1 cellular context compared by ENCODE assay signal in the genomic region with DNA sequence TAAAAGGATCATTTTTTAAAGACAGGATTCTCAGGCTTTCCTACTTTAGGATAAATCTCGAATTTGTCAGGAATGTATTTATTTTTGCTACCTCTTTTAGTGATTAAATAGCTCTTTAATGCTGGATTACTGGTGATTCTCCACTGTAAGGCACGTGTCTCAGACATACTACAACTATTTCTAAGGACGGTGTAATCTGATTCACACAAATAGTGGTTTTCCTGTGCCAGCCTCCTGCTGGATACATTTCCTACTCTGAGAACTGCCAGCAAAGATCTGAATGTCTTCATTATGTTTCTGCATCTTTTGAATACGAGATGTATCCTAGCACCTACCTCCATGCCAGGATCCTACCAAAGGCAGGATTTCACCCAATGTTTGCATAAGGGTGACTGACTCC.
TF ChIP-seq lines count a peak whose summit lies in the region.

No MANE protein-coding gene starts in this region.

TF ChIP-seq in GM23338, 12 proteins besides CTCF, POLR2A, EP300 and RAD21 (continued from another document):
- TF ChIP-seq, protein P1, sequence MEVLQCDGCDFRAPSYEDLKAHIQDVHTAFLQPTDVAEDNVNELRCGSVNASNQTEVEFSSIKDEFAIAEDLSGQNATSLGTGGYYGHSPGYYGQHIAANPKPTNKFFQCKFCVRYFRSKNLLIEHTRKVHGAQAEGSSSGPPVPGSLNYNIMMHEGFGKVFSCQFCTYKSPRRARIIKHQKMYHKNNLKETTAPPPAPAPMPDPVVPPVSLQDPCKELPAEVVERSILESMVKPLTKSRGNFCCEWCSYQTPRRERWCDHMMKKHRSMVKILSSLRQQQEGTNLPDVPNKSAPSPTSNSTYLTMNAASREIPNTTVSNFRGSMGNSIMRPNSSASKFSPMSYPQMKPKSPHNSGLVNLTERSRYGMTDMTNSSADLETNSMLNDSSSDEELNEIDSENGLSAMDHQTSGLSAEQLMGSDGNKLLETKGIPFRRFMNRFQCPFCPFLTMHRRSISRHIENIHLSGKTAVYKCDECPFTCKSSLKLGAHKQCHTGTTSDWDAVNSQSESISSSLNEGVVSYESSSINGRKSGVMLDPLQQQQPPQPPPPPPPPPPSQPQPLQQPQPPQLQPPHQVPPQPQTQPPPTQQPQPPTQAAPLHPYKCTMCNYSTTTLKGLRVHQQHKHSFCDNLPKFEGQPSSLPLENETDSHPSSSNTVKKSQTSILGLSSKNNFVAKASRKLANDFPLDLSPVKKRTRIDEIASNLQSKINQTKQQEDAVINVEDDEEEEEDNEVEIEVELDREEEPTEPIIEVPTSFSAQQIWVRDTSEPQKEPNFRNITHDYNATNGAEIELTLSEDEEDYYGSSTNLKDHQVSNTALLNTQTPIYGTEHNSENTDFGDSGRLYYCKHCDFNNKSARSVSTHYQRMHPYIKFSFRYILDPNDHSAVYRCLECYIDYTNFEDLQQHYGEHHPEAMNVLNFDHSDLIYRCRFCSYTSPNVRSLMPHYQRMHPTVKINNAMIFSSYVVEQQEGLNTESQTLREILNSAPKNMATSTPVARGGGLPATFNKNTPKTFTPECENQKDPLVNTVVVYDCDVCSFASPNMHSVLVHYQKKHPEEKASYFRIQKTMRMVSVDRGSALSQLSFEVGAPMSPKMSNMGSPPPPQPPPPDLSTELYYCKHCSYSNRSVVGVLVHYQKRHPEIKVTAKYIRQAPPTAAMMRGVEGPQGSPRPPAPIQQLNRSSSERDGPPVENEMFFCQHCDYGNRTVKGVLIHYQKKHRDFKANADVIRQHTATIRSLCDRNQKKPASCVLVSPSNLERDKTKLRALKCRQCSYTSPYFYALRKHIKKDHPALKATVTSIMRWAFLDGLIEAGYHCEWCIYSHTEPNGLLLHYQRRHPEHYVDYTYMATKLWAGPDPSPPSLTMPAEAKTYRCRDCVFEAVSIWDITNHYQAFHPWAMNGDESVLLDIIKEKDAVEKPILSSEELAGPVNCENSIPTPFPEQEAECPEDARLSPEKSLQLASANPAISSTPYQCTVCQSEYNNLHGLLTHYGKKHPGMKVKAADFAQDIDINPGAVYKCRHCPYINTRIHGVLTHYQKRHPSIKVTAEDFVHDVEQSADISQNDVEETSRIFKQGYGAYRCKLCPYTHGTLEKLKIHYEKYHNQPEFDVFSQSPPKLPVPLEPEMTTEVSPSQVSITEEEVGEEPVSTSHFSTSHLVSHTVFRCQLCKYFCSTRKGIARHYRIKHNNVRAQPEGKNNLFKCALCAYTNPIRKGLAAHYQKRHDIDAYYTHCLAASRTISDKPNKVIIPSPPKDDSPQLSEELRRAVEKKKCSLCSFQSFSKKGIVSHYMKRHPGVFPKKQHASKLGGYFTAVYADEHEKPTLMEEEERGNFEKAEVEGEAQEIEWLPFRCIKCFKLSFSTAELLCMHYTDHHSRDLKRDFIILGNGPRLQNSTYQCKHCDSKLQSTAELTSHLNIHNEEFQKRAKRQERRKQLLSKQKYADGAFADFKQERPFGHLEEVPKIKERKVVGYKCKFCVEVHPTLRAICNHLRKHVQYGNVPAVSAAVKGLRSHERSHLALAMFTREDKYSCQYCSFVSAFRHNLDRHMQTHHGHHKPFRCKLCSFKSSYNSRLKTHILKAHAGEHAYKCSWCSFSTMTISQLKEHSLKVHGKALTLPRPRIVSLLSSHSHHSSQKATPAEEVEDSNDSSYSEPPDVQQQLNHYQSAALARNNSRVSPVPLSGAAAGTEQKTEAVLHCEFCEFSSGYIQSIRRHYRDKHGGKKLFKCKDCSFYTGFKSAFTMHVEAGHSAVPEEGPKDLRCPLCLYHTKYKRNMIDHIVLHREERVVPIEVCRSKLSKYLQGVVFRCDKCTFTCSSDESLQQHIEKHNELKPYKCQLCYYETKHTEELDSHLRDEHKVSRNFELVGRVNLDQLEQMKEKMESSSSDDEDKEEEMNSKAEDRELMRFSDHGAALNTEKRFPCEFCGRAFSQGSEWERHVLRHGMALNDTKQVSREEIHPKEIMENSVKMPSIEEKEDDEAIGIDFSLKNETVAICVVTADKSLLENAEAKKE (CRISPR knock-in tag; IDR thresholded peaks at IDR 0.05) = no peak
